In genomic region chr12:63918788-63919300, GRCh38 we compare ENCODE assay signal across 9 cellular contexts.
DNase-seq lines count a peak whose midpoint lies in the region; ATAC-seq and TF ChIP-seq lines count a peak whose summit lies in the region.
"Had no signal": no experiment of that assay in that cellular context is flagged by ENCODE, and none has a peak within 500 bp of the region (broad histone marks: within the 10 kb centered on the region; RNA-seq: fewer than 3 reads in every experiment).

No MANE protein-coding gene starts in this region.

- BruUV-seq in HCT116 (replicated peaks; lab: Mats Ljungman, UMichigan), result no TSS peak

- H2AFZ ChIP-seq in HCT116 (ENCODE audit: low read depth, low read length, poor library complexity, severe bottlenecking), result no peak overlapping the region

- H3K27me3 ChIP-seq in HCT116 (ENCODE audit: insufficient read depth, low read length), result no peaks in the 10 kb centered on the region
- H3K27me3 ChIP-seq in foreskin keratinocyte, result no peaks in the 10 kb centered on the region
- H3K27me3 ChIP-seq in suprapubic skin, result no peaks in the 10 kb centered on the region

- RAD21 ChIA-PET in HCT116 (lab: Charles Lee; ENCODE audit: low non-redundant PET in 1 of 2, low total read pairs in 2 of 2, uncharacterized antibody in 2 of 2, unreplicated experiment in 2 of 2), result no interaction called here

- DNase-seq in HCT116 (ENCODE audit: low read depth, low spot score), result no peak
- DNase-seq in SW 1271 (lab: John Stamatoyannopoulos, UW), result peak; percentile 84 to 98
- DNase-seq in foreskin keratinocyte, result peak; percentile 79 to 93
- DNase-seq in suprapubic skin (ENCODE audit: low spot score in 2 of 2), result no peak
- no peak for DNase-seq in activated CD4-positive, alpha-beta T cell treated with anti-CD3 and anti-CD28 coated beads for 4 hours
- no peak for DNase-seq in iPS-NIHi11 (ENCODE audit: low spot score)
- DNase-seq: activated CD8-positive, alpha-beta memory T cell treated with anti-CD3 and anti-CD28 coated beads, Interleukin-2, amount 50 U/mL, for 4 hours; hippocampal formation had no signal

- TF ChIP-seq EP300 in suprapubic skin (IDR thresholded peaks at IDR 0.05), result no peak

- no peak for TF ChIP-seq RAD21 in HCT116 (IDR thresholded peaks at IDR 0.05; ENCODE audit: low read depth)

- H3K9me3 ChIP-seq in HCT116 (ENCODE audit: control insufficient read depth in 1 of 2, insufficient read depth in 1 of 2, low read depth in 1 of 2, low read length in 2 of 2) (no peaks in the 10 kb centered on the region), suprapubic skin (no peaks in the 10 kb centered on the region)

- CTCF ChIA-PET in HCT116 (lab: Charles Lee), result no interaction called here

- POLR2A ChIA-PET in HCT116 (lab: Charles Lee), result no interaction called here

- no peaks in the 10 kb centered on the region for H3K36me3 ChIP-seq in HCT116 (ENCODE audit: control insufficient read depth in 1 of 2, insufficient read depth in 2 of 2, low read length in 2 of 2)
- H3K36me3 ChIP-seq in suprapubic skin, result no peaks in the 10 kb centered on the region

- ATAC-seq in HCT116, result peak; percentile 10; the same call in 1 of the 2 replicates
- peak; percentile 79 for ATAC-seq in foreskin keratinocyte
- no peak for ATAC-seq in GM21367 (IDR thresholded peaks at IDR 0.05; ENCODE audit: unreplicated experiment)

- no peaks in the 10 kb centered on the region for H4K20me1 ChIP-seq in HCT116 (ENCODE audit: insufficient read depth)

- TF ChIP-seq CTCF in HCT116 (IDR thresholded peaks at IDR 0.05 in 2 of 3, conservative IDR thresholded peaks at IDR 0.05 in 1 of 3; ENCODE audit: borderline replicate concordance in 1 of 3, insufficient read depth in 1 of 3, low read depth in 2 of 3, low read length in 2 of 3) (no peak), foreskin keratinocyte (conservative IDR thresholded peaks at IDR 0.05) (no peak), suprapubic skin (IDR thresholded peaks at IDR 0.05) (no peak)

- H3K79me2 ChIP-seq in HCT116 (ENCODE audit: insufficient read depth, low read length), result peaks cover 86% of the 10 kb centered on the region

- H3K4me1 ChIP-seq in HCT116 (ENCODE audit: control insufficient read depth in 1 of 2, insufficient read depth in 2 of 2, low read length in 2 of 2) (peaks cover 83 to 92% of the 10 kb centered on the region in 2 experiments), foreskin keratinocyte (peaks cover 52% of the 10 kb centered on the region), suprapubic skin (peaks cover 39% of the 10 kb centered on the region)

- H3K4me3 ChIP-seq in HCT116 (replicated peaks in 1 of 2; ENCODE audit: low read depth in 1 of 2, low read length in 2 of 2), result peak overlapping the region in 1 of 2 experiments; percentile 40; a peak in 3 of 4 replicates
- H3K4me3 ChIP-seq in suprapubic skin, result no peak overlapping the region

- TF ChIP-seq POLR2A in HCT116 (IDR thresholded peaks at IDR 0.05; ENCODE audit: borderline replicate concordance, extremely low read depth, insufficient read depth, insufficient read length), result no peak
- TF ChIP-seq POLR2A in suprapubic skin (IDR thresholded peaks at IDR 0.05), result no peak

- peak overlapping the region; percentile 71 for H3K4me2 ChIP-seq in HCT116 (ENCODE audit: low read length)

- intact Hi-C loops in HCT116 (cut with micrococcal nuclease), result loop anchor here (2.0 to 10.0 kb wide), 4 partner anchors 74 to 306 kb away; partner anchors contain the start of genes KICS2 and SRGAP1

- no peaks in the 10 kb centered on the region for H3K9me2 ChIP-seq in HCT116 (ENCODE audit: insufficient read depth)

- 91% methylated on average over 6 of the region's 6 CpGs for WGBS in suprapubic skin

- H3K9ac ChIP-seq in HCT116 (ENCODE audit: low read length), result peak overlapping the region; percentile 68

- peak overlapping the region; percentile 91 for H3K27ac ChIP-seq in HCT116 (ENCODE audit: low read depth, low read length)
- peak overlapping the region; percentile 23 for H3K27ac ChIP-seq in foreskin keratinocyte
- H3K27ac ChIP-seq in suprapubic skin, result peak overlapping the region; percentile 74

TF ChIP-seq in HCT116, 20 proteins besides CTCF, POLR2A, EP300 and RAD21:
- TF ChIP-seq JUND (IDR thresholded peaks at IDR 0.05) (peak; percentile 36; the same call in 1 of the 2 replicates), ZFX (IDR thresholded peaks at IDR 0.05) (no peak)

Comparison
In these comparisons a context has a peak if more than half of its experiments do, and no peak if none do; other contexts are left out.
1. DNase-seq: peak in SW 1271 (2 of 2) and foreskin keratinocyte (2 of 2); none in HCT116 (single experiment), suprapubic skin (0 of 2), activated CD4-positive, alpha-beta T cell treated with anti-CD3 and anti-CD28 coated beads for 4 hours (0 of 2) and iPS-NIHi11 (single experiment).
2. H3K27ac ChIP-seq: peak in every context shown above with its lines; median percentile 91 in HCT116; 74 in suprapubic skin; 23 in foreskin keratinocyte.